In genomic region chr2:235566931-235567495, GRCh38 we compare ENCODE assay signal across 23 cellular contexts.
"Had no signal": no experiment of that assay in that cellular context is flagged by ENCODE, and none has a peak within 500 bp of the region (broad histone marks: within the 10 kb centered on the region; RNA-seq: fewer than 3 reads in every experiment).

No MANE protein-coding gene starts in this region.

- FAIRE-seq: HepG2, K562, RCC 7860 had no signal

- H3K4me2 ChIP-seq: KMS-11, SK-N-SH had no signal

- H3K27ac Mint-ChIP-seq: IgD-negative memory B cell had no signal

- H3K4me3 ChIP-seq: K562 had no signal

- ATAC-seq: HepG2, K562 had no signal

- H3K9ac ChIP-seq: KMS-11, SK-N-SH had no signal

- DNase-seq: Kasumi-1, MM.1S, NCI-H1092 treated with DMSO at 0.1 percent for 48 hours, NCI-H1417, NCI-H1436 treated with DMSO at 0.1 percent for 48 hours, NCI-H1694, NCI-H187 treated with DMSO at 0.1 percent for 48 hours, NCI-H2029 treated with DMSO at 0.1 percent for 48 hours, NCI-H226, NCI-H446, NCI-H510A, NCI-H524 treated with DMSO at 0.1 percent for 48 hours, NCI-H69, NCI-H774, RPMI8226, SHP77, SK-N-SH, SW 1271 had no signal

- H3K9me3 ChIP-seq: SK-N-SH had no signal

- H3K27ac ChIP-seq: KMS-11 had no signal

- H3K36me3 Mint-ChIP-seq: IgD-negative memory B cell had no signal
